Comparison of ENCODE assay signal across 1 cellular context in genomic region chr11:506238-506949, GRCh38.
TF ChIP-seq lines count a peak whose summit lies in the region.

No MANE protein-coding gene starts in this region.

TF ChIP-seq in WTC11, 78 proteins besides CTCF, POLR2A, EP300 and RAD21 (continued from another document):
- TF ChIP-seq ARID4B (CRISPR knock-in tag; IDR thresholded peaks at IDR 0.05; ENCODE audit: borderline replicate concordance) (peak; percentile 84; the same call in 1 of the 2 replicates), E2F5 (CRISPR knock-in tag; IDR thresholded peaks at IDR 0.05) (no peak), ZNF532 (CRISPR knock-in tag; IDR thresholded peaks at IDR 0.05; ENCODE audit: borderline replicate concordance) (no peak), NR2C2 (CRISPR knock-in tag; IDR thresholded peaks at IDR 0.05) (no peak), AFF4 (CRISPR knock-in tag; IDR thresholded peaks at IDR 0.05; ENCODE audit: borderline replicate concordance) (no peak), ZBTB21 (CRISPR knock-in tag; IDR thresholded peaks at IDR 0.05; ENCODE audit: borderline replicate concordance) (no peak), ATF6 (CRISPR knock-in tag; IDR thresholded peaks at IDR 0.05) (no peak), ZMAT4 (CRISPR knock-in tag; IDR thresholded peaks at IDR 0.05) (no peak), CREB1 (CRISPR knock-in tag; IDR thresholded peaks at IDR 0.05) (no peak), ZNF512 (CRISPR knock-in tag; IDR thresholded peaks at IDR 0.05; ENCODE audit: borderline replicate concordance) (no peak), ERG (CRISPR knock-in tag; IDR thresholded peaks at IDR 0.05) (0 out of 2 replicates have a peak, but pooled peaks have one; percentile 23), ELF4 (CRISPR knock-in tag; IDR thresholded peaks at IDR 0.05; ENCODE audit: low read depth) (no peak), JAZF1 (CRISPR knock-in tag; IDR thresholded peaks at IDR 0.05) (no peak), OVOL2 (CRISPR knock-in tag; IDR thresholded peaks at IDR 0.05; ENCODE audit: borderline replicate concordance) (no peak), ZNF396 (CRISPR knock-in tag; IDR thresholded peaks at IDR 0.05; ENCODE audit: borderline replicate concordance) (no peak), GTF2I (CRISPR knock-in tag; conservative IDR thresholded peaks at IDR 0.05) (no peak), ZNF263 (CRISPR knock-in tag; IDR thresholded peaks at IDR 0.05; ENCODE audit: low read depth) (no peak), USF1 (CRISPR knock-in tag; IDR thresholded peaks at IDR 0.05) (peak; percentile 88), ZNF317 (CRISPR knock-in tag; IDR thresholded peaks at IDR 0.05; ENCODE audit: borderline replicate concordance, low read depth) (no peak), CDX4 (CRISPR knock-in tag; IDR thresholded peaks at IDR 0.05; ENCODE audit: borderline replicate concordance) (no peak)
TF ChIP-seq in WTC11: peak in this region for 15.
